ENCODE assay signal across 15 cellular contexts in the genomic region with DNA sequence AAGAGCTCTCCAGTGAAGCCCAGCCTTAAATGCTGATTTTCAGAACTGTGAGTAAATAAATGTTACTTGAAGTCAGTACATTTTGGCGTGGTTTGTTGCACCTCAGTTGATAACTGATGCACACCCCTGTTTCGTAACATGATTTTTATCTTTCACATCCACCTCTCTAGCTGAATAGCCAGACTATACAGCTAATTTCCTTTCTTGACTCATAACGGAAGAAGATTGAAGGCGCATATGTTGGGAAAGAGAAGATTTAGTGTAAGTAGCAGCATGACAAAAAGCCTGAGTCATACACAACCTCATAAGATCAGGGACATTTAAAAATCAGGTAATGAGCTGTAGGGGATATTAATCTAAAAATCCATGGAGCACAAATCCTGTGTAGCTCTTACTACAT.
DNase-seq lines count a peak whose midpoint lies in the region; ATAC-seq and TF ChIP-seq lines count a peak whose summit lies in the region.
"Had no signal": no experiment of that assay in that cellular context is flagged by ENCODE, and none has a peak within 500 bp of the region (broad histone marks: within the 10 kb centered on the region; RNA-seq: fewer than 3 reads in every experiment).

No MANE protein-coding gene starts in this region.

- H3K9me3 Mint-ChIP-seq in activated T-helper 1 cell treated with anti-CD3 and anti-CD28 coated beads, Interleukin-12 subunit alpha, Interleukin-12 subunit beta, Interleukin-2, Interleukin-4 antibody, amounts not matched to agents 30 ng/mL and 10 ng/mL and 1 ng/mL, durations not matched to agents 14 hours and 24 hours and 36 hours = peaks cover 22% of the 10 kb centered on the region

- H3K36me3 Mint-ChIP-seq in activated T-helper 1 cell treated with anti-CD3 and anti-CD28 coated beads, Interleukin-12 subunit alpha, Interleukin-12 subunit beta, Interleukin-2, Interleukin-4 antibody, amounts not matched to agents 30 ng/mL and 10 ng/mL and 1 ng/mL, durations not matched to agents 14 hours and 24 hours and 36 hours (ENCODE audit: low read depth) = no peaks in the 10 kb centered on the region

- peak; percentile 91 for DNase-seq in A172 (ENCODE audit: low spot score)
- peak; percentile 89 for DNase-seq in HT1080 (ENCODE audit: low read depth)
- peak; percentile 9 for DNase-seq in RKO (ENCODE audit: low spot score)
- peak; percentile 84 for DNase-seq in epithelial cell of esophagus (ENCODE audit: low read depth)
- DNase-seq in activated T-helper 1 cell treated with anti-CD3 and anti-CD28 coated beads, Interleukin-12 subunit alpha, Interleukin-12 subunit beta, Interleukin-2, Interleukin-4 antibody, amounts not matched to agents 30 ng/mL and 10 ng/mL and 1 ng/mL, durations not matched to agents 14 hours and 24 hours and 36 hours (ENCODE audit: low spot score) = no peak
- DNase-seq: amygdala; DMS79 treated with DMSO at 0.1 percent for 48 hours; effector CD8-positive, alpha-beta T cell; NCI-H2171; pancreas; uterus had no signal

- no peak for TF ChIP-seq CTCF in epithelial cell of esophagus (IDR thresholded peaks at IDR 0.05; ENCODE audit: insufficient read depth, low read depth, low read length, missing control alignments)

- H3K4me1 Mint-ChIP-seq in activated T-helper 1 cell treated with anti-CD3 and anti-CD28 coated beads, Interleukin-12 subunit alpha, Interleukin-12 subunit beta, Interleukin-2, Interleukin-4 antibody, amounts not matched to agents 30 ng/mL and 10 ng/mL and 1 ng/mL, durations not matched to agents 14 hours and 24 hours and 36 hours (ENCODE audit: low read depth) = peaks cover 11% of the 10 kb centered on the region

- ATAC-seq in GM21390 (IDR thresholded peaks at IDR 0.05; ENCODE audit: unreplicated experiment) (no peak), HG03378 (IDR thresholded peaks at IDR 0.05; ENCODE audit: unreplicated experiment) (no peak), GM21619 (IDR thresholded peaks at IDR 0.05; ENCODE audit: unreplicated experiment) (no peak)

- H3K4me3 Mint-ChIP-seq in activated T-helper 1 cell treated with anti-CD3 and anti-CD28 coated beads, Interleukin-12 subunit alpha, Interleukin-12 subunit beta, Interleukin-2, Interleukin-4 antibody, amounts not matched to agents 30 ng/mL and 10 ng/mL and 1 ng/mL, durations not matched to agents 14 hours and 24 hours and 36 hours = no peak overlapping the region

- no peak overlapping the region for H3K27ac Mint-ChIP-seq in activated T-helper 1 cell treated with anti-CD3 and anti-CD28 coated beads, Interleukin-12 subunit alpha, Interleukin-12 subunit beta, Interleukin-2, Interleukin-4 antibody, amounts not matched to agents 30 ng/mL and 10 ng/mL and 1 ng/mL, durations not matched to agents 14 hours and 24 hours and 36 hours

- intact Hi-C loops in activated T-helper 1 cell treated with anti-CD3 and anti-CD28 coated beads, Interleukin-12 subunit alpha, Interleukin-12 subunit beta, Interleukin-2, Interleukin-4 antibody, amounts not matched to agents 30 ng/mL and 10 ng/mL and 1 ng/mL, durations not matched to agents 14 hours and 24 hours and 36 hours (cut with micrococcal nuclease) = no loop called here

- H3K27me3 Mint-ChIP-seq in activated T-helper 1 cell treated with anti-CD3 and anti-CD28 coated beads, Interleukin-12 subunit alpha, Interleukin-12 subunit beta, Interleukin-2, Interleukin-4 antibody, amounts not matched to agents 30 ng/mL and 10 ng/mL and 1 ng/mL, durations not matched to agents 14 hours and 24 hours and 36 hours (ENCODE audit: insufficient read depth) = no peaks in the 10 kb centered on the region

- no peak overlapping the region for H3K4me3 ChIP-seq in epithelial cell of esophagus (ENCODE audit: low read length)
- H3K4me3 ChIP-seq: hepatocyte, pancreas, uterus had no signal
